Comparison of ENCODE assay signal across 1 cellular context in the genomic region with DNA sequence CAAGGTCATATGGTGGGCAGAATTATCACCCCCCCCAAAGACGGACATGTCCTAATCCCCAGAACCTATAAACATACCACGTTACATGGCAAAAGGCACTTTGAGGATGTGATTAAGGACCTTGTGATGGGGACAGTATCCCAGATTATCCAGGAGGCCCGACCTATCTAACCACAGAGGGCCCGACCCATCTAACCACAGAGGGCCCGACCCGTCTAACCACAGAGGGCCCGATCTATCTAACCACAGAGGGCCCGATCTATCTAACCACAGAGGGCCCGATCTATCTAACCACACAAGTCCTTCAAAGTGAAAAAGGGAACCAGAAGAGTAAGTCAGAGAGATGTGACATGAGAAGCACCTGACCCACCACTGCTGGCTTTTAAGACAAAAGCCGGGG.
TF ChIP-seq lines count a peak whose summit lies in the region.

No MANE protein-coding gene starts in this region.

TF ChIP-seq in K562, 482 proteins besides CTCF, POLR2A, EP300 and RAD21 (continues in another document):
- TF ChIP-seq RNF2 (IDR thresholded peaks at IDR 0.05) (peak; percentile 53; the same call in 1 of the 2 replicates), ZNF830 (CRISPR knock-in tag; IDR thresholded peaks at IDR 0.05) (no peak), PRPF4 (IDR thresholded peaks at IDR 0.05; ENCODE audit: insufficient read depth, low read depth, low read length, poor library complexity, severe bottlenecking) (no peak), KLF16 (IDR thresholded peaks at IDR 0.05) (no peak), FOXA3 (CRISPR knock-in tag; conservative IDR thresholded peaks at IDR 0.05 in 1 of 2, IDR thresholded peaks at IDR 0.05 in 1 of 2) (no peak), ZNF589 (CRISPR knock-in tag; IDR thresholded peaks at IDR 0.05; ENCODE audit: low read depth) (no peak), NR2F6 (CRISPR knock-in tag; IDR thresholded peaks at IDR 0.05) (no peak), POLR2AphosphoS2 (IDR thresholded peaks at IDR 0.05; ENCODE audit: low read length) (no peak), RBBP5 (IDR thresholded peaks at IDR 0.05; ENCODE audit: borderline replicate concordance, insufficient read depth, low read length, poor library complexity, severe bottlenecking) (no peak), NFIX (CRISPR knock-in tag; IDR thresholded peaks at IDR 0.05; ENCODE audit: low read depth) (no peak), KLF1 (tag; IDR thresholded peaks at IDR 0.05) (no peak), L3MBTL2 (IDR thresholded peaks at IDR 0.05) (no peak), ZNF586 (CRISPR knock-in tag; conservative IDR thresholded peaks at IDR 0.05) (no peak), MAX (CRISPR knock-in tag; IDR thresholded peaks at IDR 0.05) (no peak), HIVEP1 (CRISPR knock-in tag; IDR thresholded peaks at IDR 0.05) (no peak), ZNF561 (CRISPR knock-in tag; conservative IDR thresholded peaks at IDR 0.05) (no peak), MBD2 (IDR thresholded peaks at IDR 0.05; ENCODE audit: borderline replicate concordance, low read depth) (no peak), TCF3 (CRISPR knock-in tag; IDR thresholded peaks at IDR 0.05) (0 out of 2 replicates have a peak, but pooled peaks have one; percentile 21), ZNF175 (CRISPR knock-in tag; IDR thresholded peaks at IDR 0.05; ENCODE audit: low read depth) (no peak), ZBTB1 (CRISPR knock-in tag; IDR thresholded peaks at IDR 0.05; ENCODE audit: borderline replicate concordance, low read depth) (peak; percentile 98), E2F8 (IDR thresholded peaks at IDR 0.05; ENCODE audit: low read depth, partially characterized antibody) (no peak), TCF7L2 (IDR thresholded peaks at IDR 0.05; ENCODE audit: low read depth, low read length) (no peak), CHCHD3 (CRISPR knock-in tag; IDR thresholded peaks at IDR 0.05) (no peak), GMEB1 (CRISPR knock-in tag; IDR thresholded peaks at IDR 0.05) (no peak), NEUROD1 (IDR thresholded peaks at IDR 0.05; ENCODE audit: borderline replicate concordance, low read depth, low read length, partially characterized antibody) (no peak), FOSL1 (tag; conservative IDR thresholded peaks at IDR 0.05) (peak; percentile 54; the same call in 1 of the 2 replicates), CEBPG (CRISPR knock-in tag; IDR thresholded peaks at IDR 0.05) (no peak), CEBPG (tag; conservative IDR thresholded peaks at IDR 0.05 in 1 of 2, IDR thresholded peaks at IDR 0.05 in 1 of 2) (no peak), CBFB (CRISPR knock-in tag; IDR thresholded peaks at IDR 0.05) (peak; percentile 98), THAP12 (CRISPR knock-in tag; IDR thresholded peaks at IDR 0.05) (no peak), TFAP4 (CRISPR knock-in tag; IDR thresholded peaks at IDR 0.05; ENCODE audit: borderline replicate concordance) (peak; percentile 33; the same call in 1 of the 2 replicates), ESRRA (IDR thresholded peaks at IDR 0.05; ENCODE audit: borderline replicate concordance, low read depth) (peak; percentile 99; the same call in 1 of the 2 replicates), ZNF282 (CRISPR knock-in tag; IDR thresholded peaks at IDR 0.05) (no peak)
- TF ChIP-seq, protein P1, sequence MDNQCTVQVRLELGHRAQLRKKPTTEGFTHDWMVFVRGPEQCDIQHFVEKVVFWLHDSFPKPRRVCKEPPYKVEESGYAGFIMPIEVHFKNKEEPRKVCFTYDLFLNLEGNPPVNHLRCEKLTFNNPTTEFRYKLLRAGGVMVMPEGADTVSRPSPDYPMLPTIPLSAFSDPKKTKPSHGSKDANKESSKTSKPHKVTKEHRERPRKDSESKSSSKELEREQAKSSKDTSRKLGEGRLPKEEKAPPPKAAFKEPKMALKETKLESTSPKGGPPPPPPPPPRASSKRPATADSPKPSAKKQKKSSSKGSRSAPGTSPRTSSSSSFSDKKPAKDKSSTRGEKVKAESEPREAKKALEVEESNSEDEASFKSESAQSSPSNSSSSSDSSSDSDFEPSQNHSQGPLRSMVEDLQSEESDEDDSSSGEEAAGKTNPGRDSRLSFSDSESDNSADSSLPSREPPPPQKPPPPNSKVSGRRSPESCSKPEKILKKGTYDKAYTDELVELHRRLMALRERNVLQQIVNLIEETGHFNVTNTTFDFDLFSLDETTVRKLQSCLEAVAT (IDR thresholded peaks at IDR 0.05), result peak in 1 of 2 experiments; percentile 96; a peak in 2 of 4 replicates
- TF ChIP-seq, protein P2, sequence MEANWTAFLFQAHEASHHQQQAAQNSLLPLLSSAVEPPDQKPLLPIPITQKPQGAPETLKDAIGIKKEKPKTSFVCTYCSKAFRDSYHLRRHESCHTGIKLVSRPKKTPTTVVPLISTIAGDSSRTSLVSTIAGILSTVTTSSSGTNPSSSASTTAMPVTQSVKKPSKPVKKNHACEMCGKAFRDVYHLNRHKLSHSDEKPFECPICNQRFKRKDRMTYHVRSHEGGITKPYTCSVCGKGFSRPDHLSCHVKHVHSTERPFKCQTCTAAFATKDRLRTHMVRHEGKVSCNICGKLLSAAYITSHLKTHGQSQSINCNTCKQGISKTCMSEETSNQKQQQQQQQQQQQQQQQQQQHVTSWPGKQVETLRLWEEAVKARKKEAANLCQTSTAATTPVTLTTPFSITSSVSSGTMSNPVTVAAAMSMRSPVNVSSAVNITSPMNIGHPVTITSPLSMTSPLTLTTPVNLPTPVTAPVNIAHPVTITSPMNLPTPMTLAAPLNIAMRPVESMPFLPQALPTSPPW (CRISPR knock-in tag; IDR thresholded peaks at IDR 0.05), result peak; percentile 29; the same call in 1 of the 2 replicates
- TF ChIP-seq, protein P3, sequence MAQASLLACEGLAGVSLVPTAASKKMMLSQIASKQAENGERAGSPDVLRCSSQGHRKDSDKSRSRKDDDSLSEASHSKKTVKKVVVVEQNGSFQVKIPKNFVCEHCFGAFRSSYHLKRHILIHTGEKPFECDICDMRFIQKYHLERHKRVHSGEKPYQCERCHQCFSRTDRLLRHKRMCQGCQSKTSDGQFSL (CRISPR knock-in tag; IDR thresholded peaks at IDR 0.05), result no peak
- TF ChIP-seq, protein P3 (tag; IDR thresholded peaks at IDR 0.05), result no peak
- TF ChIP-seq, protein P4, sequence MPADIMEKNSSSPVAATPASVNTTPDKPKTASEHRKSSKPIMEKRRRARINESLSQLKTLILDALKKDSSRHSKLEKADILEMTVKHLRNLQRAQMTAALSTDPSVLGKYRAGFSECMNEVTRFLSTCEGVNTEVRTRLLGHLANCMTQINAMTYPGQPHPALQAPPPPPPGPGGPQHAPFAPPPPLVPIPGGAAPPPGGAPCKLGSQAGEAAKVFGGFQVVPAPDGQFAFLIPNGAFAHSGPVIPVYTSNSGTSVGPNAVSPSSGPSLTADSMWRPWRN (IDR thresholded peaks at IDR 0.05; ENCODE audit: low read depth), result peak; percentile 92
- TF ChIP-seq, protein P5, sequence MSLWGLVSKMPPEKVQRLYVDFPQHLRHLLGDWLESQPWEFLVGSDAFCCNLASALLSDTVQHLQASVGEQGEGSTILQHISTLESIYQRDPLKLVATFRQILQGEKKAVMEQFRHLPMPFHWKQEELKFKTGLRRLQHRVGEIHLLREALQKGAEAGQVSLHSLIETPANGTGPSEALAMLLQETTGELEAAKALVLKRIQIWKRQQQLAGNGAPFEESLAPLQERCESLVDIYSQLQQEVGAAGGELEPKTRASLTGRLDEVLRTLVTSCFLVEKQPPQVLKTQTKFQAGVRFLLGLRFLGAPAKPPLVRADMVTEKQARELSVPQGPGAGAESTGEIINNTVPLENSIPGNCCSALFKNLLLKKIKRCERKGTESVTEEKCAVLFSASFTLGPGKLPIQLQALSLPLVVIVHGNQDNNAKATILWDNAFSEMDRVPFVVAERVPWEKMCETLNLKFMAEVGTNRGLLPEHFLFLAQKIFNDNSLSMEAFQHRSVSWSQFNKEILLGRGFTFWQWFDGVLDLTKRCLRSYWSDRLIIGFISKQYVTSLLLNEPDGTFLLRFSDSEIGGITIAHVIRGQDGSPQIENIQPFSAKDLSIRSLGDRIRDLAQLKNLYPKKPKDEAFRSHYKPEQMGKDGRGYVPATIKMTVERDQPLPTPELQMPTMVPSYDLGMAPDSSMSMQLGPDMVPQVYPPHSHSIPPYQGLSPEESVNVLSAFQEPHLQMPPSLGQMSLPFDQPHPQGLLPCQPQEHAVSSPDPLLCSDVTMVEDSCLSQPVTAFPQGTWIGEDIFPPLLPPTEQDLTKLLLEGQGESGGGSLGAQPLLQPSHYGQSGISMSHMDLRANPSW (CRISPR knock-in tag; IDR thresholded peaks at IDR 0.05), result no peak
- TF ChIP-seq, protein P6, sequence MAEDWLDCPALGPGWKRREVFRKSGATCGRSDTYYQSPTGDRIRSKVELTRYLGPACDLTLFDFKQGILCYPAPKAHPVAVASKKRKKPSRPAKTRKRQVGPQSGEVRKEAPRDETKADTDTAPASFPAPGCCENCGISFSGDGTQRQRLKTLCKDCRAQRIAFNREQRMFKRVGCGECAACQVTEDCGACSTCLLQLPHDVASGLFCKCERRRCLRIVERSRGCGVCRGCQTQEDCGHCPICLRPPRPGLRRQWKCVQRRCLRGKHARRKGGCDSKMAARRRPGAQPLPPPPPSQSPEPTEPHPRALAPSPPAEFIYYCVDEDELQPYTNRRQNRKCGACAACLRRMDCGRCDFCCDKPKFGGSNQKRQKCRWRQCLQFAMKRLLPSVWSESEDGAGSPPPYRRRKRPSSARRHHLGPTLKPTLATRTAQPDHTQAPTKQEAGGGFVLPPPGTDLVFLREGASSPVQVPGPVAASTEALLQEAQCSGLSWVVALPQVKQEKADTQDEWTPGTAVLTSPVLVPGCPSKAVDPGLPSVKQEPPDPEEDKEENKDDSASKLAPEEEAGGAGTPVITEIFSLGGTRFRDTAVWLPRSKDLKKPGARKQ (CRISPR knock-in tag; IDR thresholded peaks at IDR 0.05), result no peak
